ENCODE assay signal across 25 cellular contexts in genomic region chr12:72110814-72111615, GRCh38.
"Had no signal": no experiment of that assay in that cellular context is flagged by ENCODE, and none has a peak within 500 bp of the region (broad histone marks: within the 10 kb centered on the region; RNA-seq: fewer than 3 reads in every experiment).

No MANE protein-coding gene starts in this region.

- H3K27me3 ChIP-seq: esophagus squamous epithelium, right lobe of liver, upper lobe of right lung had no signal

- DNase-seq: activated CD4-positive, alpha-beta T cell treated with anti-CD3 and anti-CD28 coated beads for 4 hours; activated CD4-positive, alpha-beta T cell treated with anti-CD3 and anti-CD28 coated beads, Interleukin-2, amount 50 U/mL, for 4 hours; activated CD4-positive, CD25-positive, alpha-beta regulatory T cell; activated naive CD4-positive, alpha-beta T cell; activated T-cell treated with anti-CD3 and anti-CD28 coated beads for 4 hours; activated T-cell treated with anti-CD3 and anti-CD28 coated beads, Interleukin-2, amount 50 U/mL, for 72 hours; dermis blood vessel endothelial cell; effector CD8-positive, alpha-beta T cell; esophagus squamous epithelium; glutamatergic neuron; islet precursor cell; left ventricle myocardium inferior; naive B cell; nephron progenitor cell; occipital lobe; posterior cingulate gyrus; right lobe of liver; stimulated activated CD4-positive, alpha-beta T cell treated with anti-CD3 and anti-CD28 coated beads, Interleukin-2, amount 100 ng/mL, for 48 hours; stimulated activated naive CD4-positive, alpha-beta T cell treated with Interleukin-2 at 50 U/mL for 16 hours; T-helper 1 cell; upper lobe of right lung had no signal

- H3K36me3 ChIP-seq: esophagus squamous epithelium, left ventricle myocardium inferior, right lobe of liver, upper lobe of right lung had no signal

- H3K4me3 ChIP-seq: esophagus squamous epithelium, left ventricle myocardium inferior, lung, right lobe of liver, upper lobe of right lung had no signal

- H3K4me3 Mint-ChIP-seq: activated T-cell treated with anti-CD3 and anti-CD28 coated beads, Interleukin-2, amount 50 U/mL, for 72 hours; naive B cell; nephron progenitor cell; T-helper 2 cell treated with Interferon-gamma antibody and Interleukin-4, amounts not matched to agents 5 μg/mL and 100 μg/mL, for 36 hours had no signal

- H3K27me3 Mint-ChIP-seq: naive B cell had no signal

- H3K27ac Mint-ChIP-seq: activated naive CD4-positive, alpha-beta T cell treated with anti-CD3 and anti-CD28 coated beads, Interleukin-2, amount 50 U/mL, for 72 hours; activated T-cell treated with anti-CD3 and anti-CD28 coated beads, Interleukin-2, amount 50 U/mL, for 72 hours; naive B cell; nephron progenitor cell; T-helper 2 cell treated with Interferon-gamma antibody and Interleukin-4, amounts not matched to agents 5 μg/mL and 100 μg/mL, for 36 hours had no signal

- H3K27ac ChIP-seq: epithelial cell of prostate, esophagus squamous epithelium, left ventricle myocardium inferior, right lobe of liver, upper lobe of right lung had no signal

- H3K36me3 Mint-ChIP-seq: activated naive CD4-positive, alpha-beta T cell treated with anti-CD3 and anti-CD28 coated beads, Interleukin-2, amount 50 U/mL, for 72 hours; naive B cell had no signal

- H3K9me3 Mint-ChIP-seq: activated T-cell treated with anti-CD3 and anti-CD28 coated beads, Interleukin-2, amount 50 U/mL, for 72 hours; nephron progenitor cell; T-helper 2 cell treated with Interferon-gamma antibody and Interleukin-4, amounts not matched to agents 5 μg/mL and 100 μg/mL, for 36 hours had no signal

- H3K4me1 Mint-ChIP-seq: naive B cell, nephron progenitor cell had no signal

- H3K9me3 ChIP-seq: esophagus squamous epithelium, right lobe of liver, upper lobe of right lung had no signal

- H3K4me1 ChIP-seq: esophagus squamous epithelium, left ventricle myocardium inferior, right lobe of liver, upper lobe of right lung had no signal
